ENCODE assay signal across 7 cellular contexts in the genomic region with DNA sequence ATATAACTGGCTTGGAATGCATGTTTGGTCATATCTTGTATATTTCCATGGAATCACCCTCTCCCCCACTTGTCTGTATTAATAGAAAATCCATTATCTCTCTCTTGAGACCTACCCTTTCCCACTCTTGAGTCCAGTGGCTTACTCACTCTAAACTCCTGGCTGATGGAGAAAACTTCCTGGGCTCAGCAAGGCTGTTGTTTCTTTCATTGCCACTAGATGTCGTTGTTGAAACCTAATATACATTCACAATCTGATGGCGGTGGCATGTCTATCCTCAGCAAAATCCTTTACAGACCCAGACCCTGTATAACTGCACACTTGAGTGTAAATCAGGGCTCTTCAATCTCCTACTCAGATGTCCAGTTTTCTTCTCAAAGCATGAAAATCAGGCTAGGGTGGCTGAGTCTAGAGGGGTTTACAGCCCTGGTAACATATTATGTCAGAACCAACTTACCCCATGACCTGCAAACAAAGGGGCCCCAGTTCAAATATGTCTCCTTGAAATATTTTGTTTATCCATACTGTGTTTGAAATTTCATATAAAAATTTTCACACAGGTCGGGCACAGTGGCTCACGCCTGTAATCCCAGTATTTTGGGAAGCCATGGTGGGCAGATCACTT.
DNase-seq lines count a peak whose midpoint lies in the region; ATAC-seq and TF ChIP-seq lines count a peak whose summit lies in the region.

No MANE protein-coding gene starts in this region.

- H3K27me3 ChIP-seq in OCI-LY1 (ENCODE audit: insufficient read depth, low read length) (no peaks in the 10 kb centered on the region), body of pancreas (no peaks in the 10 kb centered on the region), uterus (no peaks in the 10 kb centered on the region)

- no peak overlapping the region for H3K4me2 ChIP-seq in OCI-LY1 (ENCODE audit: low read length)

- no peaks in the 10 kb centered on the region for H3K79me2 ChIP-seq in OCI-LY1 (ENCODE audit: insufficient read depth, low read length)

- no peak overlapping the region for H3K9ac ChIP-seq in OCI-LY1 (ENCODE audit: low read length)

- TF ChIP-seq POLR2A in body of pancreas (IDR thresholded peaks at IDR 0.05) (no peak), uterus (IDR thresholded peaks at IDR 0.05) (no peak)

- H3K9me2 ChIP-seq in OCI-LY1 (ENCODE audit: low read depth, low read length) = no peaks in the 10 kb centered on the region

- H3K4me3 ChIP-seq in OCI-LY1 (ENCODE audit: low read depth, low read length, poor library complexity, severe bottlenecking) = no peak overlapping the region
- H3K4me3 ChIP-seq in body of pancreas = no peak overlapping the region
- no peak overlapping the region for H3K4me3 ChIP-seq in uterus

- intact Hi-C loops in body of pancreas (cut with DNase I) = no loop called here
- intact Hi-C loops in uterus (cut with DNase I; ENCODE audit: low total_unique reads) = no loop called here

- H3K27ac ChIP-seq in OCI-LY1 (ENCODE audit: low read depth, low read length, poor library complexity, severe bottlenecking) (no peak overlapping the region), body of pancreas (no peak overlapping the region), uterus (no peak overlapping the region)

- no peaks in the 10 kb centered on the region for H3K9me3 ChIP-seq in OCI-LY1 (ENCODE audit: low read length)
- no peaks in the 10 kb centered on the region for H3K9me3 ChIP-seq in body of pancreas
- H3K9me3 ChIP-seq in uterus = no peaks in the 10 kb centered on the region

- H3F3A ChIP-seq in OCI-LY1 (ENCODE audit: insufficient read depth, low read length) = no peaks in the 10 kb centered on the region

- H3K36me3 ChIP-seq in OCI-LY1 (ENCODE audit: insufficient read depth, low read length) (no peaks in the 10 kb centered on the region), body of pancreas (replicated peaks in 1 of 2; ENCODE audit: insufficient read depth in 1 of 2, low read depth in 2 of 2) (no peaks in the 10 kb centered on the region), uterus (no peaks in the 10 kb centered on the region)

- peak; percentile 66 for DNase-seq in ELF-1 (ENCODE audit: low read depth, low spot score)
- peak in 3 of 4 donors; percentile 18 to 28 (median 18) for DNase-seq in body of pancreas
- DNase-seq in left lobe of liver (ENCODE audit: low spot score) = no peak
- DNase-seq in uterus = no peak

- H3K4me1 ChIP-seq in OCI-LY1 (ENCODE audit: insufficient read depth, low read length, severe bottlenecking) (no peaks in the 10 kb centered on the region), body of pancreas (no peaks in the 10 kb centered on the region), uterus (no peaks in the 10 kb centered on the region)

- ATAC-seq in GM19324 (IDR thresholded peaks at IDR 0.05; ENCODE audit: low FRiP score, unreplicated experiment) = peak; percentile 64
- ATAC-seq in HG03432 (IDR thresholded peaks at IDR 0.05; ENCODE audit: unreplicated experiment) = peak; percentile 82
- peak; percentile 47 for ATAC-seq in body of pancreas
- ATAC-seq in left lobe of liver = peak; percentile 92

- no peaks in the 10 kb centered on the region for H4K20me1 ChIP-seq in OCI-LY1 (ENCODE audit: insufficient read depth, low read length)

- WGBS in body of pancreas, 2 donors = 43 to 45% methylated on average over 4 of the region's 4 CpGs

- no peak overlapping the region for H2AFZ ChIP-seq in OCI-LY1 (ENCODE audit: low read length)

- TF ChIP-seq CTCF in OCI-LY1 (IDR thresholded peaks at IDR 0.05; ENCODE audit: low read length) = peak; percentile 83
- TF ChIP-seq CTCF in body of pancreas (IDR thresholded peaks at IDR 0.05) = peak; percentile 9 to 55 (median 45)
- peak; percentile 18 to 32 (median 24) for TF ChIP-seq CTCF in uterus (IDR thresholded peaks at IDR 0.05)

Comparison
In these comparisons a context has a peak if more than half of its experiments do, and no peak if none do; other contexts are left out.
1. DNase-seq: peak in ELF-1 (single experiment) and body of pancreas (3 of 4); none in left lobe of liver (single experiment) and uterus (0 of 2).
2. CTCF ChIP-seq: peak in every context shown above with its lines; median percentile 83 in OCI-LY1; 45 in body of pancreas; 24 in uterus.
3. Peak in every context shown above with its lines, with median percentiles within 50 percentile points of each other: ATAC-seq.